ENCODE assay signal across 24 cellular contexts in genomic region chr1:88274431-88274830, GRCh38.
DNase-seq lines count a peak whose midpoint lies in the region; ATAC-seq, FAIRE-seq and TF ChIP-seq lines count a peak whose summit lies in the region.
"Had no signal": no experiment of that assay in that cellular context is flagged by ENCODE, and none has a peak within 500 bp of the region (broad histone marks: within the 10 kb centered on the region; RNA-seq: fewer than 3 reads in every experiment).

No MANE protein-coding gene starts in this region.

- SMC1A ChIA-PET in GM12878 (lab: Charles Lee; ENCODE audit: uncharacterized antibody, unreplicated experiment) = no interaction called here

- intact Hi-C loops in GM12878 (cut with micrococcal nuclease; ENCODE audit: unreplicated experiment) (no loop called here), left colon (cut with DNase I, micrococcal nuclease) (no loop called here)

- H3K4me2 ChIP-seq in SK-N-SH (no peak overlapping the region), GM12878 (ENCODE audit: control insufficient read depth, insufficient read depth) (no peak overlapping the region), hepatocyte (no peak overlapping the region)
- H3K4me2 ChIP-seq: A549; BLaER1 treated with 17β-estradiol and CSF1 and Interleukin-3, amounts not matched to agents 10 nM and 100 nM had no signal

- peak overlapping the region; percentile 69 for H3K27ac Mint-ChIP-seq in progenitor cell of endocrine pancreas
- H3K27ac Mint-ChIP-seq: B cell; CD4-positive, alpha-beta T cell; CD8-positive, alpha-beta T cell had no signal

- H3K79me2 ChIP-seq in SK-N-SH (ENCODE audit: insufficient read depth) (no peaks in the 10 kb centered on the region), GM12878 (ENCODE audit: control insufficient read depth, insufficient read depth, low read length) (no peaks in the 10 kb centered on the region), hepatocyte (no peaks in the 10 kb centered on the region)

- BruUV-seq in GM12878 (replicated peaks; lab: Mats Ljungman, UMichigan) = no TSS peak

- H3K36me3 ChIP-seq in SK-N-SH (replicated peaks in 1 of 2; ENCODE audit: control insufficient read depth in 1 of 2, insufficient read depth in 2 of 2, low read length in 1 of 2) = no peaks in the 10 kb centered on the region
- no peaks in the 10 kb centered on the region for H3K36me3 ChIP-seq in GM12878 (ENCODE audit: control insufficient read depth in 2 of 2, insufficient read depth in 2 of 2, low read length in 1 of 2)
- H3K36me3 ChIP-seq in hepatocyte (replicated peaks; ENCODE audit: insufficient read depth, low read depth) = no peaks in the 10 kb centered on the region
- H3K36me3 ChIP-seq: BLaER1 treated with 17β-estradiol and CSF1 and Interleukin-3, amounts not matched to agents 10 nM and 100 nM had no signal

- FAIRE-seq in GM12878 (lab: Jason Lieb, UNC) = peak; percentile 52
- FAIRE-seq: A549, D721Med, G401.6, GM12892, GM18507 had no signal

- peaks cover 13% of the 10 kb centered on the region for H3F3A ChIP-seq in SK-N-SH (replicated peaks; ENCODE audit: insufficient read depth)

- H2AFZ ChIP-seq in SK-N-SH (ENCODE audit: low read depth) (0 out of 2 replicates have a peak overlapping the region, but pooled peaks have one; percentile 27), GM12878 (ENCODE audit: control insufficient read depth, low read depth, low read length) (no peak overlapping the region), hepatocyte (no peak overlapping the region)

- no peak for TF ChIP-seq RAD21 in SK-N-SH (IDR thresholded peaks at IDR 0.05; ENCODE audit: low read length)
- TF ChIP-seq RAD21 in GM12878 (IDR thresholded peaks at IDR 0.05; ENCODE audit: insufficient read depth, low read depth, low read length) = no peak

- no peak overlapping the region for H3K4me3 ChIP-seq in SK-N-SH (ENCODE audit: low read depth in 2 of 2, low read length in 1 of 2)
- no peak overlapping the region for H3K4me3 ChIP-seq in GM12878
- H3K4me3 ChIP-seq in hepatocyte = no peak overlapping the region
- H3K4me3 ChIP-seq: A549; BLaER1 treated with 17β-estradiol and CSF1 and Interleukin-3, amounts not matched to agents 10 nM and 100 nM had no signal

- no peak overlapping the region for H3K4me3 Mint-ChIP-seq in progenitor cell of endocrine pancreas (ENCODE audit: low read depth)
- H3K4me3 Mint-ChIP-seq: B cell; CD4-positive, alpha-beta T cell; CD8-positive, alpha-beta T cell had no signal

- H3K9ac ChIP-seq in SK-N-SH (no peak overlapping the region), GM12878 (ENCODE audit: control insufficient read depth, insufficient read depth, low read length) (no peak overlapping the region)
- H3K9ac ChIP-seq: BLaER1 treated with 17β-estradiol and CSF1 and Interleukin-3, amounts not matched to agents 10 nM and 100 nM had no signal

- TF ChIP-seq EP300 in SK-N-SH (IDR thresholded peaks at IDR 0.05; ENCODE audit: borderline replicate concordance in 1 of 2, low read depth in 1 of 2, low read length in 1 of 2) (no peak), GM12878 (IDR thresholded peaks at IDR 0.05; ENCODE audit: borderline replicate concordance in 1 of 2, control insufficient read depth in 1 of 2, low read depth in 2 of 2, low read length in 2 of 2) (no peak)

- POLR2A ChIA-PET in SK-N-SH (lab: Yijun Ruan, JAX) = no interaction called here
- POLR2A ChIA-PET in GM12878 (lab: Charles Lee) = no interaction called here

- peaks cover 0 to 5% of the 10 kb centered on the region in 2 experiments; a peak in 2 of 4 replicates for H3K4me1 ChIP-seq in SK-N-SH (ENCODE audit: control insufficient read depth in 1 of 2, insufficient read depth in 2 of 2, low read depth in 1 of 2, low read length in 1 of 2)
- H3K4me1 ChIP-seq in GM12878 (ENCODE audit: control insufficient read depth, insufficient read depth, low read length) = no peaks in the 10 kb centered on the region
- H3K4me1 ChIP-seq in hepatocyte (ENCODE audit: insufficient read depth) = peaks cover 7% of the 10 kb centered on the region
- H3K4me1 ChIP-seq: A549; BLaER1 treated with 17β-estradiol and CSF1 and Interleukin-3, amounts not matched to agents 10 nM and 100 nM; Caco-2 had no signal

- H4K20me1 ChIP-seq in SK-N-SH (ENCODE audit: insufficient read depth) = no peaks in the 10 kb centered on the region
- no peaks in the 10 kb centered on the region for H4K20me1 ChIP-seq in GM12878 (ENCODE audit: control insufficient read depth, insufficient read depth)
- no peaks in the 10 kb centered on the region for H4K20me1 ChIP-seq in hepatocyte (ENCODE audit: insufficient read depth, poor library complexity, severe bottlenecking)
- H4K20me1 ChIP-seq: BLaER1 treated with 17β-estradiol and CSF1 and Interleukin-3, amounts not matched to agents 10 nM and 100 nM had no signal

- H3K9me2 ChIP-seq in SK-N-SH = no peaks in the 10 kb centered on the region
- H3K9me2 ChIP-seq in hepatocyte (replicated peaks; ENCODE audit: insufficient read depth) = no peaks in the 10 kb centered on the region

- RAD21 ChIA-PET in GM12878 (lab: Charles Lee; ENCODE audit: unreplicated experiment) = no interaction called here

- H3K27me3 ChIP-seq in SK-N-SH (ENCODE audit: insufficient read depth) (no peaks in the 10 kb centered on the region), GM12878 (replicated peaks in 1 of 2; ENCODE audit: control insufficient read depth in 2 of 2, insufficient read depth in 2 of 2, low read length in 1 of 2) (no peaks in the 10 kb centered on the region), hepatocyte (no peaks in the 10 kb centered on the region)
- H3K27me3 ChIP-seq: BLaER1 treated with 17β-estradiol and CSF1 and Interleukin-3, amounts not matched to agents 10 nM and 100 nM had no signal

- peaks cover 5% of the 10 kb centered on the region for H3K27me3 Mint-ChIP-seq in progenitor cell of endocrine pancreas
- H3K27me3 Mint-ChIP-seq: CD4-positive, alpha-beta T cell had no signal

- H3K36me3 Mint-ChIP-seq in progenitor cell of endocrine pancreas (ENCODE audit: insufficient read depth) = no peaks in the 10 kb centered on the region
- H3K36me3 Mint-ChIP-seq: CD8-positive, alpha-beta T cell had no signal

- no peak for TF ChIP-seq POLR2A in GM12878 (IDR thresholded peaks at IDR 0.05; ENCODE audit: low read depth, low read length)

- DNase-seq in SK-N-SH (no peak), GM12878 (ENCODE audit: low read depth, low spot score) (no peak), hepatocyte (ENCODE audit: low spot score) (no peak), progenitor cell of endocrine pancreas (ENCODE audit: low spot score, unreplicated experiment) (no peak), NCI-H1417 treated with DMSO at 0.1 percent for 48 hours (lab: John Stamatoyannopoulos, UW) (no peak), amygdala (lab: John Stamatoyannopoulos, UW) (no peak), left colon (no peak)
- DNase-seq: AML-193; Caco-2; Calu3; CD4-positive, alpha-beta T cell; CD8-positive, alpha-beta T cell; DMS79 treated with DMSO at 0.1 percent for 48 hours; GF-D8 had no signal

- ATAC-seq in SK-N-SH treated with all-trans-retinoic acid at 6 μM for 48 hours = no peak
- ATAC-seq in GM12878 = no peak
- ATAC-seq in left colon = no peak
- ATAC-seq: A549; CD8-positive, alpha-beta T cell had no signal

- H3K27ac ChIP-seq in SK-N-SH (ENCODE audit: low read depth in 2 of 2, low read length in 1 of 2) (no peak overlapping the region), GM12878 (ENCODE audit: control insufficient read depth, insufficient read depth) (no peak overlapping the region), hepatocyte (peak overlapping the region; percentile 18)
- H3K27ac ChIP-seq: 22Rv1; A549; BLaER1 treated with 17β-estradiol and CSF1 and Interleukin-3, amounts not matched to agents 10 nM and 100 nM; C4-2B had no signal

- CTCF ChIA-PET in SK-N-SH (lab: Yijun Ruan, JAX) (no interaction called here), GM12878 (lab: Yijun Ruan, JAX) (no interaction called here)

- H3K9me3 Mint-ChIP-seq in progenitor cell of endocrine pancreas (ENCODE audit: low read depth) = peaks cover 9% of the 10 kb centered on the region

- no peaks in the 10 kb centered on the region for H3K9me3 ChIP-seq in SK-N-SH
- H3K9me3 ChIP-seq in GM12878 (replicated peaks; ENCODE audit: control insufficient read depth, insufficient read depth, low read length) = no peaks in the 10 kb centered on the region
- H3K9me3 ChIP-seq in hepatocyte (ENCODE audit: low read depth) = no peaks in the 10 kb centered on the region
- H3K9me3 ChIP-seq: A549, Caco-2 had no signal

- TF ChIP-seq CTCF in SK-N-SH (IDR thresholded peaks at IDR 0.05) = no peak
- no peak for TF ChIP-seq CTCF in GM12878 (IDR thresholded peaks at IDR 0.05 in 2 of 3, conservative IDR thresholded peaks at IDR 0.05 in 1 of 3; ENCODE audit: control insufficient read depth in 2 of 3, extremely low read depth in 1 of 3, insufficient read depth in 1 of 3, low read depth in 3 of 3, low read length in 3 of 3)
- TF ChIP-seq CTCF in hepatocyte (IDR thresholded peaks at IDR 0.05; ENCODE audit: poor library complexity) = no peak
- no peak for TF ChIP-seq CTCF in progenitor cell of endocrine pancreas (IDR thresholded peaks at IDR 0.05; ENCODE audit: unreplicated experiment)

- in situ Hi-C loops in GM12878 (cut with MboI) = no loop called here

- WGBS in SK-N-SH (ENCODE audit: low lambda C conversion rate) = 68% methylated on average over 1 of the region's 1 CpG
- WGBS in GM12878 (ENCODE audit: insufficient coverage, insufficient replicate concordance, low lambda C conversion rate, missing lambda C conversion rate) = 68% methylated on average over 1 of the region's 1 CpG
- WGBS in hepatocyte (ENCODE audit: low lambda C conversion rate, missing lambda C conversion rate) = 79% methylated on average over 1 of the region's 1 CpG

- peaks cover 26% of the 10 kb centered on the region for H3K4me1 Mint-ChIP-seq in progenitor cell of endocrine pancreas (ENCODE audit: low read depth)

TF ChIP-seq in SK-N-SH, 30 proteins besides CTCF, POLR2A, EP300 and RAD21 (continues in another document):
- TF ChIP-seq RCOR1 (IDR thresholded peaks at IDR 0.05; ENCODE audit: low read length) = no peak

TF ChIP-seq in SK-N-SH treated with all-trans-retinoic acid at 6 μM for 48 hours, 23 proteins besides CTCF, POLR2A, EP300 and RAD21 (continues in another document):
- TF ChIP-seq ESRRG (CRISPR knock-in tag; IDR thresholded peaks at IDR 0.05) (no peak), BACH2 (CRISPR knock-in tag; IDR thresholded peaks at IDR 0.05; ENCODE audit: borderline replicate concordance) (no peak)

TF ChIP-seq in GM12878, 131 proteins besides CTCF, POLR2A, EP300 and RAD21 (continues in another document):
- no peak for TF ChIP-seq ASH2L (IDR thresholded peaks at IDR 0.05; ENCODE audit: borderline replicate concordance, low read depth)
